Comparison of ENCODE assay signal across 9 cellular contexts in the genomic region with DNA sequence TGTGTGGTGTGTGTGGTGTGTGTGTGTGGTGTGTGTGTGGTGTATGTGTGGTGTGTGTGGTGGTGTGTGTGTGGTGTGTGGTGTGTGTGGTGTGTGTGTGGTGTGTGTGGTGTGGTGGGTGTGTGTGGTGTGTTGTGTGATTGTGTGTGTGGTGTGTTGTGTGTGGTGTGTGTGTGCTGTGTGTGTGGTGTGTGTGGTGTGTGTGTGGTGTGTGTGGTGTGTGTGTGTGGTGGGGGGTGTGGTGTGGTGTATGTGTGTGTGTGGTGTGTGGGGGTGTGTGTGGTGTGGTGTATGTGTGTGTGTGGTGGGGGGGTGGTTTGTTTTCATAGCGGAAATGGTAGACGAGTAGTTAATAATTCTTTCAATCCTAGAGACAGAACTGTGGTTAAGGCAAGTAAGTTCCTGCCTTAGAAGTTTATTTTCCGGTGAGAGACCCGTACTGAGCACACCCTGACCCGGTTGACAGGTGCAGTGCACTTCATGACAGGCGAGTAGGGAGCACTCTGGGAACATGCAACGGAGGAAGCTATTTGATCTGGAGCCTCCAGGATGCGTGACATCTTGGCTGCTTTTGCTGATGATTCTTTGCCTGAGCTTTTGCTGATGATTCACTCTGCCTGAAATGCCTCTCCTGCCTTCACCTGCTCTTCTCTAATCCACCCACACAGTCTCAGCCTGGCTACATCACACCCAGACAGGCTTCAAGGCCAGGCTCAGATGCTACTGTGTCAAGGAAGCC. TPM values are rescaled to one million over a fixed set of nuclear protein-coding genes. Genes with fewer than 3 reads are reported as not detected.
A peak's percentile ranks its signal among the peaks of the same experiment; 100 is the strongest.
DNase-seq lines count a peak whose midpoint lies in the region; ATAC-seq, FAIRE-seq and TF ChIP-seq lines count a peak whose summit lies in the region.
"Had no signal": no experiment of that assay in that cellular context is flagged by ENCODE, and none has a peak within 500 bp of the region (broad histone marks: within the 10 kb centered on the region; RNA-seq: fewer than 3 reads in every experiment).

No MANE protein-coding gene starts in this region.

- ATAC-seq in CD4-positive, alpha-beta T cell (ENCODE audit: poor library complexity): peak; percentile 90
- ATAC-seq in GM21390 (IDR thresholded peaks at IDR 0.05; ENCODE audit: unreplicated experiment): peak; percentile 62

- H3K9me3 ChIP-seq in CD4-positive, alpha-beta T cell (ENCODE audit: control insufficient read depth, low read length): no peaks in the 10 kb centered on the region
- H3K9me3 ChIP-seq in kidney (ENCODE audit: control insufficient read depth in 1 of 2, low read length in 2 of 2) (no peaks in the 10 kb centered on the region), WERI-Rb-1 (ENCODE audit: severe bottlenecking) (no peaks in the 10 kb centered on the region)

- no peaks in the 10 kb centered on the region for H3K36me3 Mint-ChIP-seq in CD4-positive, alpha-beta T cell (ENCODE audit: low read depth)

- POLR2A ChIA-PET in CD4-positive, alpha-beta T cell (lab: Charles Lee): interaction anchor here (0.6 to 1.6 kb wide), 5 partner anchors 14 to 166 kb away, joined by 3 to 7 read pairs (median 4); partner anchors contain the start of genes G3BP1 and SLC36A1

- H3K9me3 Mint-ChIP-seq in CD4-positive, alpha-beta T cell: no peaks in the 10 kb centered on the region
- H3K9me3 Mint-ChIP-seq: neural crest cell had no signal

- peak overlapping the region; percentile 38 for H3K4me3 Mint-ChIP-seq in CD4-positive, alpha-beta T cell
- H3K4me3 Mint-ChIP-seq: neural crest cell had no signal

- no peaks in the 10 kb centered on the region for H3K27me3 ChIP-seq in CD4-positive, alpha-beta T cell (ENCODE audit: control insufficient read depth, insufficient read depth, low read length)
- no peaks in the 10 kb centered on the region for H3K27me3 ChIP-seq in WERI-Rb-1 (ENCODE audit: insufficient read depth, low read depth, severe bottlenecking)

- H3K27me3 Mint-ChIP-seq in CD4-positive, alpha-beta T cell: peaks cover 4% of the 10 kb centered on the region

- H3K9ac ChIP-seq in kidney (ENCODE audit: low read length in 2 of 2): no peak overlapping the region

- H3K36me3 ChIP-seq in kidney (ENCODE audit: control insufficient read depth in 1 of 2, insufficient read depth in 2 of 2, low read length in 2 of 2) (no peaks in the 10 kb centered on the region), WERI-Rb-1 (no peaks in the 10 kb centered on the region)

- intact Hi-C loops in CD4-positive, alpha-beta T cell (cut with DNase I, micrococcal nuclease): no loop called here
- intact Hi-C loops in kidney (cut with DNase I): no loop called here

- TF ChIP-seq CTCF in CD4-positive, alpha-beta T cell (IDR thresholded peaks at IDR 0.05): no peak
- TF ChIP-seq CTCF in kidney (IDR thresholded peaks at IDR 0.05; ENCODE audit: borderline replicate concordance, extremely low read depth, insufficient read depth): no peak
- TF ChIP-seq CTCF in WERI-Rb-1 (IDR thresholded peaks at IDR 0.05; ENCODE audit: low read depth, low read length): no peak

- DNase-seq in CD4-positive, alpha-beta T cell: peak in 5 of 10 experiments; percentile 13 to 41 (median 15)
- DNase-seq in HT1080 (ENCODE audit: low read depth) (peak; percentile 49), amniotic epithelial cell (ENCODE audit: low read depth) (peak; percentile 29), hepatic stellate cell (ENCODE audit: low spot score) (no peak), kidney (no peak), WERI-Rb-1 (no peak)
- DNase-seq in stimulated activated CD4-positive, alpha-beta T cell treated with anti-CD3 and anti-CD28 coated beads, Interleukin-1b, Interleukin-23, amount 100 ng/mL, for 24 hours (ENCODE audit: low read depth in 4 of 4, low spot score in 1 of 4): peak in 3 of 4 experiments; percentile 7 to 54 (median 34)

- no peaks in the 10 kb centered on the region for H3K4me1 ChIP-seq in kidney (ENCODE audit: control insufficient read depth in 1 of 2, insufficient read depth in 1 of 2, low read depth in 1 of 2, low read length in 2 of 2)

- CTCF ChIA-PET in CD4-positive, alpha-beta T cell (lab: Charles Lee): no interaction called here

- peaks cover 43% of the 10 kb centered on the region for H3K4me1 Mint-ChIP-seq in CD4-positive, alpha-beta T cell (ENCODE audit: low read depth)
- H3K4me1 Mint-ChIP-seq: neural crest cell had no signal

- H3K4me3 ChIP-seq in kidney (ENCODE audit: low read length in 2 of 2) (no peak overlapping the region), WERI-Rb-1 (ENCODE audit: low read depth, low read length) (no peak overlapping the region)

- peak overlapping the region; percentile 84 for H3K27ac Mint-ChIP-seq in CD4-positive, alpha-beta T cell

- peak overlapping the region; percentile 13 for H3K27ac ChIP-seq in CD4-positive, alpha-beta T cell (ENCODE audit: low read depth, low read length)
- H3K27ac ChIP-seq in kidney (ENCODE audit: low read depth in 2 of 2, low read length in 2 of 2) (no peak overlapping the region), WERI-Rb-1 (no peak overlapping the region)

- FAIRE-seq in kidney (lab: Jason Lieb, UNC): no peak

RNA-seq across cellular contexts. Expression of gene FAT2, which starts 21.7 kb away (rescaled TPM):
- not detected for total RNA-seq in CD4-positive, alpha-beta T cell
- 0.06 and 0.07 TPM in 2 replicates for total RNA-seq in HT1080 (2014; rRNA removed; shearing (Covaris generic))
- polyA plus RNA-seq in HT1080 (2015; cell fraction: cytosol; rRNA removed): 0.03 TPM in 2 replicates
- polyA plus RNA-seq in HT1080 (2015; cell fraction: nucleus; rRNA removed): 0.10 and 0.12 TPM in 2 replicates
- 0.13 TPM for total RNA-seq in kidney
- 0.37 TPM for polyA plus RNA-seq in kidney (ENCODE audit: insufficient read depth, low read depth, low replicate concordance)
- total RNA-seq: neural crest cell had no signal

Comparison
In these comparisons a context has a peak if more than half of its experiments do, and no peak if none do; other contexts are left out.
1. DNase-seq: peak in HT1080 (single experiment), amniotic epithelial cell (single experiment) and stimulated activated CD4-positive, alpha-beta T cell treated with anti-CD3 and anti-CD28 coated beads, Interleukin-1b, Interleukin-23, amount 100 ng/mL, for 24 hours (3 of 4); none in hepatic stellate cell (single experiment), kidney (single experiment) and WERI-Rb-1 (single experiment).